Comparison of ENCODE assay signal across 1 cellular context in genomic region chr1:1943834-1944570, GRCh38.
TF ChIP-seq lines count a peak whose summit lies in the region.

No MANE protein-coding gene starts in this region.

TF ChIP-seq in HepG2, 621 proteins besides CTCF, POLR2A, EP300 and RAD21 (continued from another document and continues in another):
- TF ChIP-seq MYC (CRISPR knock-in tag; IDR thresholded peaks at IDR 0.05; ENCODE audit: borderline replicate concordance) (peak; percentile 88; the same call in 1 of the 2 replicates), HMG20A (CRISPR knock-in tag; IDR thresholded peaks at IDR 0.05; ENCODE audit: borderline replicate concordance) (no peak), ZNF780A (CRISPR knock-in tag; IDR thresholded peaks at IDR 0.05) (peak; percentile 17; the same call in 1 of the 2 replicates), ZNF564 (CRISPR knock-in tag; IDR thresholded peaks at IDR 0.05) (no peak; the same call in 1 of the 2 replicates), TSC22D2 (CRISPR knock-in tag; IDR thresholded peaks at IDR 0.05; ENCODE audit: borderline replicate concordance) (0 out of 2 replicates have a peak, but pooled peaks have one; percentile 28), ZNF740 (CRISPR knock-in tag; IDR thresholded peaks at IDR 0.05) (no peak), ZNF761 (CRISPR knock-in tag; conservative IDR thresholded peaks at IDR 0.05) (0 out of 2 replicates have a peak, but pooled peaks have one; percentile 28), FOXO4 (CRISPR knock-in tag; conservative IDR thresholded peaks at IDR 0.05) (no peak), ZNF598 (CRISPR knock-in tag; IDR thresholded peaks at IDR 0.05; ENCODE audit: borderline replicate concordance) (peak; percentile 26; the same call in 1 of the 2 replicates), TARDBP (CRISPR knock-in tag; IDR thresholded peaks at IDR 0.05) (peak; percentile 42; the same call in 1 of the 2 replicates), HIC2 (CRISPR knock-in tag; IDR thresholded peaks at IDR 0.05; ENCODE audit: low read depth) (0 out of 2 replicates have a peak, but pooled peaks have one; percentile 39), ZNF280D (CRISPR knock-in tag; IDR thresholded peaks at IDR 0.05) (0 out of 2 replicates have a peak, but pooled peaks have one; percentile 27), ZNF567 (CRISPR knock-in tag; IDR thresholded peaks at IDR 0.05; ENCODE audit: borderline replicate concordance) (no peak), ZUFSP (CRISPR knock-in tag; IDR thresholded peaks at IDR 0.05; ENCODE audit: borderline replicate concordance) (no peak), ZNF451 (CRISPR knock-in tag; IDR thresholded peaks at IDR 0.05) (no peak), ZNF468 (CRISPR knock-in tag; IDR thresholded peaks at IDR 0.05) (no peak), THAP8 (CRISPR knock-in tag; IDR thresholded peaks at IDR 0.05; ENCODE audit: borderline replicate concordance) (no peak), IRF9 (CRISPR knock-in tag; IDR thresholded peaks at IDR 0.05; ENCODE audit: borderline replicate concordance) (no peak; the same call in 1 of the 2 replicates), ARID2 (CRISPR knock-in tag; IDR thresholded peaks at IDR 0.05; ENCODE audit: borderline replicate concordance) (no peak), RBAK (CRISPR knock-in tag; IDR thresholded peaks at IDR 0.05) (no peak), CENPT (CRISPR knock-in tag; IDR thresholded peaks at IDR 0.05; ENCODE audit: low read depth) (peak; percentile 82; the same call in 1 of the 2 replicates), MAX (IDR thresholded peaks at IDR 0.05) (peak; percentile 69), ARNT2 (CRISPR knock-in tag; IDR thresholded peaks at IDR 0.05; ENCODE audit: low read depth) (peak; percentile 68; the same call in 1 of the 2 replicates), CBX5 (CRISPR knock-in tag; IDR thresholded peaks at IDR 0.05; ENCODE audit: borderline replicate concordance) (no peak; the same call in 1 of the 2 replicates), ISL2 (CRISPR knock-in tag; IDR thresholded peaks at IDR 0.05) (no peak), POLR2G (IDR thresholded peaks at IDR 0.05; ENCODE audit: low read depth, low read length) (no peak), AFF4 (CRISPR knock-in tag; IDR thresholded peaks at IDR 0.05) (no peak), HNF1B (CRISPR knock-in tag; IDR thresholded peaks at IDR 0.05) (peak; percentile 86), ZNF331 (CRISPR knock-in tag; IDR thresholded peaks at IDR 0.05) (peak; percentile 24; the same call in 1 of the 2 replicates), ZNF335 (CRISPR knock-in tag; IDR thresholded peaks at IDR 0.05) (peak; percentile 62; the same call in 1 of the 2 replicates), TBP (CRISPR knock-in tag; IDR thresholded peaks at IDR 0.05) (no peak), ZNF615 (CRISPR knock-in tag; IDR thresholded peaks at IDR 0.05; ENCODE audit: borderline replicate concordance) (no peak), ZNF180 (CRISPR knock-in tag; IDR thresholded peaks at IDR 0.05; ENCODE audit: borderline replicate concordance, low read depth) (no peak), XBP1 (CRISPR knock-in tag; IDR thresholded peaks at IDR 0.05) (no peak), ZNF800 (CRISPR knock-in tag; IDR thresholded peaks at IDR 0.05) (no peak), HNF4A (CRISPR knock-in tag; IDR thresholded peaks at IDR 0.05) (peak; percentile 40; the same call in 1 of the 2 replicates), ZC3H4 (CRISPR knock-in tag; IDR thresholded peaks at IDR 0.05; ENCODE audit: borderline replicate concordance) (peak; percentile 61; the same call in 1 of the 2 replicates), ONECUT2 (CRISPR knock-in tag; IDR thresholded peaks at IDR 0.05) (peak; percentile 43), KMT2A (CRISPR knock-in tag; IDR thresholded peaks at IDR 0.05) (peak; percentile 38; the same call in 1 of the 2 replicates), POGZ (CRISPR knock-in tag; IDR thresholded peaks at IDR 0.05) (peak; percentile 71), ZNF30 (CRISPR knock-in tag; IDR thresholded peaks at IDR 0.05) (no peak)
